ENCODE assay signal across 8 cellular contexts in genomic region chr16:4660454-4661007, GRCh38. TPM values are rescaled to one million over a fixed set of nuclear protein-coding genes. Genes with fewer than 3 reads are reported as not detected.
DNase-seq lines count a peak whose midpoint lies in the region; ATAC-seq, FAIRE-seq and TF ChIP-seq lines count a peak whose summit lies in the region.

No MANE protein-coding gene starts in this region.

- peaks cover 73% of the 10 kb centered on the region for H3K4me1 ChIP-seq in HepG2 (ENCODE audit: insufficient read depth, low read length)
- H3K4me1 ChIP-seq in MM.1S (ENCODE audit: low read length): peaks cover 16% of the 10 kb centered on the region

- BruUV-seq in HepG2 (replicated peaks; lab: Mats Ljungman, UMichigan): no TSS peak

- TF ChIP-seq EP300 in HepG2 (IDR thresholded peaks at IDR 0.05; ENCODE audit: low read depth in 2 of 2, low read length in 2 of 2) (0 out of 4 replicates have a peak, but pooled peaks of 1 of the 2 experiments have one; percentile 5), HepG2 (CRISPR knock-in tag; IDR thresholded peaks at IDR 0.05; ENCODE audit: borderline replicate concordance) (no peak)

- no peaks in the 10 kb centered on the region for H3K9me3 ChIP-seq in HepG2 (ENCODE audit: low read length)
- H3K9me3 ChIP-seq in MM.1S (replicated peaks; ENCODE audit: insufficient read depth, low read length): no peaks in the 10 kb centered on the region

- FAIRE-seq in HepG2 (lab: Jason Lieb, UNC): peak; percentile 43

- intact Hi-C loops in HepG2 (cut with micrococcal nuclease; ENCODE audit: unreplicated experiment): no loop called here

- H2AFZ ChIP-seq in HepG2 (ENCODE audit: low read length): no peak overlapping the region
- no peak overlapping the region for H2AFZ ChIP-seq in MM.1S (ENCODE audit: low read length)

- H3K9me2 ChIP-seq in MM.1S (replicated peaks; ENCODE audit: insufficient read depth, low read length): no peaks in the 10 kb centered on the region

- H3K4me3 ChIP-seq in HepG2 (replicated peaks in 1 of 3; ENCODE audit: insufficient read depth in 1 of 3, low read depth in 2 of 3, low read length in 3 of 3) (no peak overlapping the region), MM.1S (ENCODE audit: low read length) (no peak overlapping the region), H7 (ENCODE audit: insufficient read depth, low read depth, low read length) (no peak overlapping the region)

- no peak for TF ChIP-seq POLR2A in HepG2 (IDR thresholded peaks at IDR 0.05; ENCODE audit: insufficient read depth in 1 of 2, low read depth in 2 of 2, low read length in 2 of 2)

- 25% methylated on average over 9 of the region's 18 CpGs for WGBS in HepG2 (ENCODE audit: low lambda C conversion rate)

- POLR2A ChIA-PET in HepG2 (lab: Yijun Ruan, JAX): interaction anchor here (1.0 to 1.6 kb wide), 4 partner anchors 32 to 184 kb away, joined by 3 to 4 read pairs (median 3); partner anchors contain the start of gene HMOX2

- no peak for TF ChIP-seq RAD21 in HepG2 (CRISPR knock-in tag; IDR thresholded peaks at IDR 0.05)

- H3K79me2 ChIP-seq in HepG2 (ENCODE audit: insufficient read depth, low read length) (no peaks in the 10 kb centered on the region), MM.1S (ENCODE audit: low read length) (peaks cover 6% of the 10 kb centered on the region; the same call in 1 of the 2 replicates)

- CTCF ChIA-PET in HepG2 (lab: Yijun Ruan, JAX; ENCODE audit: low intra/inter-chr PET ratio, low total read pairs): no interaction called here

- TF ChIP-seq CTCF in HepG2 (CRISPR knock-in tag; IDR thresholded peaks at IDR 0.05): peak; percentile 16; the same call in 1 of the 2 replicates
- no peak for TF ChIP-seq CTCF in MM.1S (IDR thresholded peaks at IDR 0.05; ENCODE audit: low read length)

- peaks cover 20 to 22% of the 10 kb centered on the region in 2 experiments; a peak in 4 of 5 replicates for H3K36me3 ChIP-seq in HepG2 (replicated peaks in 1 of 2; ENCODE audit: control insufficient read depth in 1 of 2, insufficient read depth in 2 of 2, low read length in 2 of 2)
- no peaks in the 10 kb centered on the region for H3K36me3 ChIP-seq in MM.1S (replicated peaks; ENCODE audit: insufficient read depth, low read length)
- peaks cover 4% of the 10 kb centered on the region for H3K36me3 ChIP-seq in H7 (replicated peaks; ENCODE audit: control insufficient read depth, insufficient read depth, low read length)

- ATAC-seq in GM19452 (IDR thresholded peaks at IDR 0.05; ENCODE audit: unreplicated experiment) (peak; percentile 53), HepG2 (peak; percentile 67)

- DNase-seq in T-helper 1 cell (peak; percentile 33 to 60 (median 40)), amniotic stem cell (lab: John Stamatoyannopoulos, UW) (peak; percentile 14), HepG2 (ENCODE audit: low spot score) (peak; percentile 84), MM.1S (no peak), H7 (no peak)
- DNase-seq in stimulated activated CD8-positive, alpha-beta memory T cell treated with anti-CD3 and anti-CD28 coated beads, Interleukin-4, amount 100 ng/mL, for 1 hour (ENCODE audit: low read depth in 2 of 2, low spot score in 1 of 2): peak; percentile 28 to 37
- DNase-seq in NK-92 treated with Interleukin-12 subunit alpha and Interleukin-12 subunit beta, amount 100 ng/mL, for 24 hours (lab: John Stamatoyannopoulos, UW): no peak

- in situ Hi-C loops in HepG2 (cut with HindIII; ENCODE audit: extremely low pct_ligation_motif_present, low pct_unique_long_range_greater_than_20kb): loop anchor here (5.0 kb wide), 1 partner anchor 43 kb away; no protein-coding TSS in a partner anchor

- H3K4me2 ChIP-seq in HepG2 (ENCODE audit: low read depth, low read length) (peak overlapping the region; percentile 10; the same call in 1 of the 2 replicates), MM.1S (ENCODE audit: low read depth, low read length) (no peak overlapping the region)

- peak overlapping the region; percentile 68 for H3K27ac ChIP-seq in HepG2 (ENCODE audit: extremely low read length, insufficient read depth, low read length)
- H3K27ac ChIP-seq in MM.1S (ENCODE audit: low read length): no peak overlapping the region

- H3K9ac ChIP-seq in HepG2 (ENCODE audit: insufficient read depth, low read depth, low read length): peak overlapping the region; percentile 43; the same call in 1 of the 2 replicates
- no peak overlapping the region for H3K9ac ChIP-seq in MM.1S (ENCODE audit: low read length)

- H3K27me3 ChIP-seq in HepG2 (ENCODE audit: control insufficient read depth in 1 of 2, insufficient read depth in 2 of 2, low read length in 2 of 2): no peaks in the 10 kb centered on the region
- H3K27me3 ChIP-seq in MM.1S (replicated peaks; ENCODE audit: insufficient read depth, low read length): no peaks in the 10 kb centered on the region
- no peaks in the 10 kb centered on the region for H3K27me3 ChIP-seq in H7 (ENCODE audit: control insufficient read depth, insufficient read depth, low read length)

- H3F3A ChIP-seq in MM.1S (ENCODE audit: insufficient read depth, low read length): peaks cover 16% of the 10 kb centered on the region; the same call in 1 of the 2 replicates

- H4K20me1 ChIP-seq in HepG2 (ENCODE audit: insufficient read depth, low read length): no peaks in the 10 kb centered on the region
- H4K20me1 ChIP-seq in MM.1S (ENCODE audit: insufficient read depth, low read length): no peaks in the 10 kb centered on the region

RNA-seq across cellular contexts. Expression of gene NUDT16L1, which starts 32.8 kb away (rescaled TPM):
- total RNA-seq in HepG2 (2016; rRNA removed; fragmentation: Illumina TruSeq; extraction: Trizol): 40.5 and 41.0 TPM in 2 replicates
- total RNA-seq in HepG2 (2016; cell fraction: cytosol; rRNA removed; fragmentation: Illumina TruSeq; extraction: Trizol; ENCODE audit: low read depth): 10.3 and 11.1 TPM in 2 replicates
- 42.6 and 42.7 TPM in 2 replicates for total RNA-seq in HepG2 (2016; cell fraction: insoluble cytoplasmic fraction; rRNA removed; fragmentation: Illumina TruSeq; extraction: Trizol)
- 18.6 and 20.4 TPM in 2 replicates for total RNA-seq in HepG2 (2016; cell fraction: membrane; rRNA removed; fragmentation: Illumina TruSeq; extraction: Trizol)
- total RNA-seq in HepG2 (2016; cell fraction: nucleus; rRNA removed; fragmentation: Illumina TruSeq; extraction: Trizol): 16.9 and 17.3 TPM in 2 replicates
- 28.0 and 28.9 TPM in 2 replicates for polyA plus RNA-seq in HepG2 (2011; rRNA removed)
- polyA plus RNA-seq in HepG2 (2011; cell fraction: cytosol; rRNA removed): 27.9 and 47.5 TPM in 2 replicates
- polyA plus RNA-seq in HepG2 (2011; cell fraction: nucleus; rRNA removed): 33.3 and 34.9 TPM in 2 replicates
- 17.6 and 17.9 TPM in 2 replicates for polyA plus RNA-seq in HepG2 (2012)
- 13.1 and 13.9 TPM in 2 replicates for polyA plus RNA-seq in HepG2 (2016; cell fraction: cytosol; fragmentation: Illumina TruSeq; extraction: Trizol; ENCODE audit: low read depth)
- polyA plus RNA-seq in HepG2 (2016; cell fraction: insoluble cytoplasmic fraction; fragmentation: Illumina TruSeq; extraction: Trizol; ENCODE audit: low read depth): 49.7 and 50.3 TPM in 2 replicates
- 15.2 and 17.7 TPM in 2 replicates for polyA plus RNA-seq in HepG2 (2016; cell fraction: membrane; fragmentation: Illumina TruSeq; extraction: Trizol; ENCODE audit: low read depth)
- 32.3 and 35.4 TPM in 2 replicates for polyA plus RNA-seq in HepG2 (2016; cell fraction: nucleus; fragmentation: Illumina TruSeq; extraction: Trizol; ENCODE audit: insufficient read depth, low read depth)
- 14.3 and 41.1 TPM in 2 replicates for polyA minus RNA-seq in HepG2 (2011; rRNA and poly(A)+ RNA removed; ENCODE audit: low replicate concordance)
- polyA minus RNA-seq in HepG2 (2011; cell fraction: cytosol; rRNA and poly(A)+ RNA removed): 8.9 and 10.9 TPM in 2 replicates
- 10.6 and 11.6 TPM in 2 replicates for polyA minus RNA-seq in HepG2 (2011; cell fraction: nucleus; rRNA and poly(A)+ RNA removed)
- total RNA-seq in H7 (2014; rRNA removed; shearing (Covaris generic)): 43.9 and 50.5 TPM in 2 replicates

RNA-seq across cellular contexts. Expression of gene MGRN1, which starts 35.9 kb away (rescaled TPM):
- total RNA-seq in HepG2 (2016; rRNA removed; fragmentation: Illumina TruSeq; extraction: Trizol): 11.9 and 14.8 TPM in 2 replicates
- total RNA-seq in HepG2 (2016; cell fraction: cytosol; rRNA removed; fragmentation: Illumina TruSeq; extraction: Trizol; ENCODE audit: low read depth): 6.7 and 12.0 TPM in 2 replicates
- total RNA-seq in HepG2 (2016; cell fraction: insoluble cytoplasmic fraction; rRNA removed; fragmentation: Illumina TruSeq; extraction: Trizol): 13.0 and 13.6 TPM in 2 replicates
- total RNA-seq in HepG2 (2016; cell fraction: membrane; rRNA removed; fragmentation: Illumina TruSeq; extraction: Trizol): 14.0 and 16.7 TPM in 2 replicates
- total RNA-seq in HepG2 (2016; cell fraction: nucleus; rRNA removed; fragmentation: Illumina TruSeq; extraction: Trizol): 17.0 and 22.2 TPM in 2 replicates
- polyA plus RNA-seq in HepG2 (2011; rRNA removed): 11.6 and 12.6 TPM in 2 replicates
- 4.9 and 6.2 TPM in 2 replicates for polyA plus RNA-seq in HepG2 (2011; cell fraction: cytosol; rRNA removed)
- 87.1 and 98.5 TPM in 2 replicates for polyA plus RNA-seq in HepG2 (2011; cell fraction: nucleus; rRNA removed)
- 31.8 and 31.9 TPM in 2 replicates for polyA plus RNA-seq in HepG2 (2012)
- polyA plus RNA-seq in HepG2 (2016; cell fraction: cytosol; fragmentation: Illumina TruSeq; extraction: Trizol; ENCODE audit: low read depth): 3.9 and 4.3 TPM in 2 replicates
- 22.5 and 31.3 TPM in 2 replicates for polyA plus RNA-seq in HepG2 (2016; cell fraction: insoluble cytoplasmic fraction; fragmentation: Illumina TruSeq; extraction: Trizol; ENCODE audit: low read depth)
- polyA plus RNA-seq in HepG2 (2016; cell fraction: membrane; fragmentation: Illumina TruSeq; extraction: Trizol; ENCODE audit: low read depth): 11.4 and 11.5 TPM in 2 replicates
- 54.4 and 55.4 TPM in 2 replicates for polyA plus RNA-seq in HepG2 (2016; cell fraction: nucleus; fragmentation: Illumina TruSeq; extraction: Trizol; ENCODE audit: insufficient read depth, low read depth)
- 12.5 and 23.7 TPM in 2 replicates for polyA minus RNA-seq in HepG2 (2011; rRNA and poly(A)+ RNA removed; ENCODE audit: low replicate concordance)
- polyA minus RNA-seq in HepG2 (2011; cell fraction: cytosol; rRNA and poly(A)+ RNA removed): 16.2 and 19.1 TPM in 2 replicates
- polyA minus RNA-seq in HepG2 (2011; cell fraction: nucleus; rRNA and poly(A)+ RNA removed): 26.4 and 28.5 TPM in 2 replicates
- total RNA-seq in H7 (2014; rRNA removed; shearing (Covaris generic)): 35.6 and 42.8 TPM in 2 replicates

RNA-seq across cellular contexts. Expression of gene UBALD1, which starts 45.8 kb away (rescaled TPM):
- total RNA-seq in HepG2 (2016; rRNA removed; fragmentation: Illumina TruSeq; extraction: Trizol): 3.3 and 6.8 TPM in 2 replicates
- 4.8 and 5.6 TPM in 2 replicates for total RNA-seq in HepG2 (2016; cell fraction: cytosol; rRNA removed; fragmentation: Illumina TruSeq; extraction: Trizol; ENCODE audit: low read depth)
- 3.5 and 7.2 TPM in 2 replicates for total RNA-seq in HepG2 (2016; cell fraction: insoluble cytoplasmic fraction; rRNA removed; fragmentation: Illumina TruSeq; extraction: Trizol)
- total RNA-seq in HepG2 (2016; cell fraction: membrane; rRNA removed; fragmentation: Illumina TruSeq; extraction: Trizol): 8.2 and 9.8 TPM in 2 replicates
- total RNA-seq in HepG2 (2016; cell fraction: nucleus; rRNA removed; fragmentation: Illumina TruSeq; extraction: Trizol): 5.1 and 5.7 TPM in 2 replicates
- polyA plus RNA-seq in HepG2 (2011; rRNA removed): 12.3 and 16.6 TPM in 2 replicates
- polyA plus RNA-seq in HepG2 (2011; cell fraction: cytosol; rRNA removed): 4.3 and 9.4 TPM in 2 replicates
- 78.3 and 112 TPM in 2 replicates for polyA plus RNA-seq in HepG2 (2011; cell fraction: nucleus; rRNA removed)
- polyA plus RNA-seq in HepG2 (2012): 16.2 and 21.4 TPM in 2 replicates
- 15.8 and 19.4 TPM in 2 replicates for polyA plus RNA-seq in HepG2 (2016; cell fraction: cytosol; fragmentation: Illumina TruSeq; extraction: Trizol; ENCODE audit: low read depth)
- 11.4 and 12.9 TPM in 2 replicates for polyA plus RNA-seq in HepG2 (2016; cell fraction: insoluble cytoplasmic fraction; fragmentation: Illumina TruSeq; extraction: Trizol; ENCODE audit: low read depth)
- 21.1 and 23.4 TPM in 2 replicates for polyA plus RNA-seq in HepG2 (2016; cell fraction: membrane; fragmentation: Illumina TruSeq; extraction: Trizol; ENCODE audit: low read depth)
- 30.5 and 32.7 TPM in 2 replicates for polyA plus RNA-seq in HepG2 (2016; cell fraction: nucleus; fragmentation: Illumina TruSeq; extraction: Trizol; ENCODE audit: insufficient read depth, low read depth)
- polyA minus RNA-seq in HepG2 (2011; rRNA and poly(A)+ RNA removed; ENCODE audit: low replicate concordance): 9.9 and 17.0 TPM in 2 replicates
- polyA minus RNA-seq in HepG2 (2011; cell fraction: cytosol; rRNA and poly(A)+ RNA removed): 8.7 and 11.7 TPM in 2 replicates
- polyA minus RNA-seq in HepG2 (2011; cell fraction: nucleus; rRNA and poly(A)+ RNA removed): 23.5 and 25.2 TPM in 2 replicates
- 21.4 and 26.8 TPM in 2 replicates for total RNA-seq in H7 (2014; rRNA removed; shearing (Covaris generic))

Comparison
In these comparisons a context has a peak if more than half of its experiments do, and no peak if none do; other contexts are left out.
1. DNase-seq: peak in T-helper 1 cell (5 of 5), amniotic stem cell (single experiment), HepG2 (single experiment) and stimulated activated CD8-positive, alpha-beta memory T cell treated with anti-CD3 and anti-CD28 coated beads, Interleukin-4, amount 100 ng/mL, for 1 hour (2 of 2); none in MM.1S (single experiment), H7 (single experiment) and NK-92 treated with Interleukin-12 subunit alpha and Interleukin-12 subunit beta, amount 100 ng/mL, for 24 hours (single experiment).